Comparison of ENCODE assay signal across 1 cellular context in genomic region chr5:149938791-149939358, GRCh38.
TF ChIP-seq lines count a peak whose summit lies in the region.

No MANE protein-coding gene starts in this region.

TF ChIP-seq in WTC11, 78 proteins besides CTCF, POLR2A, EP300 and RAD21 (continued from another document):
- TF ChIP-seq ZNF219 (CRISPR knock-in tag; IDR thresholded peaks at IDR 0.05; ENCODE audit: borderline replicate concordance) (no peak), SOX15 (CRISPR knock-in tag; IDR thresholded peaks at IDR 0.05) (no peak), ESRRA (CRISPR knock-in tag; IDR thresholded peaks at IDR 0.05; ENCODE audit: borderline replicate concordance) (no peak)
- TF ChIP-seq, protein P1, sequence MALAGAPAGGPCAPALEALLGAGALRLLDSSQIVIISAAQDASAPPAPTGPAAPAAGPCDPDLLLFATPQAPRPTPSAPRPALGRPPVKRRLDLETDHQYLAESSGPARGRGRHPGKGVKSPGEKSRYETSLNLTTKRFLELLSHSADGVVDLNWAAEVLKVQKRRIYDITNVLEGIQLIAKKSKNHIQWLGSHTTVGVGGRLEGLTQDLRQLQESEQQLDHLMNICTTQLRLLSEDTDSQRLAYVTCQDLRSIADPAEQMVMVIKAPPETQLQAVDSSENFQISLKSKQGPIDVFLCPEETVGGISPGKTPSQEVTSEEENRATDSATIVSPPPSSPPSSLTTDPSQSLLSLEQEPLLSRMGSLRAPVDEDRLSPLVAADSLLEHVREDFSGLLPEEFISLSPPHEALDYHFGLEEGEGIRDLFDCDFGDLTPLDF (CRISPR knock-in tag; IDR thresholded peaks at IDR 0.05), result no peak
- TF ChIP-seq, protein P2, sequence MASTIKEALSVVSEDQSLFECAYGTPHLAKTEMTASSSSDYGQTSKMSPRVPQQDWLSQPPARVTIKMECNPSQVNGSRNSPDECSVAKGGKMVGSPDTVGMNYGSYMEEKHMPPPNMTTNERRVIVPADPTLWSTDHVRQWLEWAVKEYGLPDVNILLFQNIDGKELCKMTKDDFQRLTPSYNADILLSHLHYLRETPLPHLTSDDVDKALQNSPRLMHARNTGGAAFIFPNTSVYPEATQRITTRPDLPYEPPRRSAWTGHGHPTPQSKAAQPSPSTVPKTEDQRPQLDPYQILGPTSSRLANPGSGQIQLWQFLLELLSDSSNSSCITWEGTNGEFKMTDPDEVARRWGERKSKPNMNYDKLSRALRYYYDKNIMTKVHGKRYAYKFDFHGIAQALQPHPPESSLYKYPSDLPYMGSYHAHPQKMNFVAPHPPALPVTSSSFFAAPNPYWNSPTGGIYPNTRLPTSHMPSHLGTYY (CRISPR knock-in tag; IDR thresholded peaks at IDR 0.05), result no peak
